ENCODE assay signal across 11 cellular contexts in the genomic region with DNA sequence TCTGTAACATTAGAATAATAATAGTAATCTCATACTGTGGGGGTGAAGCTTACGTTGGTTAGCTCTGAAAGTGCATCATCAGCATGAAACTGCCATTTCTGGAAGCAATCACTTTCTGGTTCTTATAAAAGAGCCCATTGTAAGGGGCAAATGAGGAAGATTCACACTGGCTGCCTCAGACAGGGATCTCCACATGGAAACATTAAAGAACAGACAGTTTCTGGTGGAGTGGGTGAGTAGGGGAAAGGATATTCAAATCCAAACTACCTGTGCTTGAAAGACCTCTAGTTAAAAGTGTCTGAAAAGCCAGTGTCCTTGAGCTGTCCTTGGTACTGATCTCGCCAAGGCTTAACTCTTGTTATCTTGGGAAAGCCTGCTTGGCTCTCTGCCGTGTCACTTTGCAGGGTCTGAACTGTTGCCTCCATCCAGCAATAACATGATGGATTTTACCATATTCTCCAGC. TPM values are rescaled to one million over a fixed set of nuclear protein-coding genes. Genes with fewer than 3 reads are reported as not detected.
DNase-seq lines count a peak whose midpoint lies in the region; ATAC-seq and TF ChIP-seq lines count a peak whose summit lies in the region.
"Had no signal": no experiment of that assay in that cellular context is flagged by ENCODE, and none has a peak within 500 bp of the region (broad histone marks: within the 10 kb centered on the region; RNA-seq: fewer than 3 reads in every experiment).

No MANE protein-coding gene starts in this region.

- H2AK5ac ChIP-seq in mesendoderm (ENCODE audit: low read length), result no peak overlapping the region

- no peak overlapping the region for H3K18ac ChIP-seq in mesendoderm (ENCODE audit: low read length)

- no peak overlapping the region for H3K4me3 ChIP-seq in H7 (ENCODE audit: insufficient read depth, low read depth, low read length)
- H3K4me3 ChIP-seq in mesendoderm (ENCODE audit: low read length), result no peak overlapping the region
- H3K4me3 ChIP-seq: HAP-1, heart left ventricle had no signal

- H3K36me3 ChIP-seq in H7 (replicated peaks; ENCODE audit: control insufficient read depth, insufficient read depth, low read length) (no peaks in the 10 kb centered on the region), mesendoderm (ENCODE audit: control insufficient read depth, insufficient read depth, low read length) (no peaks in the 10 kb centered on the region)
- H3K36me3 ChIP-seq: HAP-1, heart left ventricle had no signal

- H2BK5ac ChIP-seq in mesendoderm (ENCODE audit: low read length), result no peak overlapping the region

- no peak overlapping the region for H3K9ac ChIP-seq in mesendoderm (ENCODE audit: low read length)

- no peak overlapping the region for H4K5ac ChIP-seq in mesendoderm (ENCODE audit: low read length)

- DNase-seq in H7, result peak; percentile 63
- DNase-seq in NCI-H226, result peak; percentile 9
- peak; percentile 51 for DNase-seq in mesendoderm
- DNase-seq in omental fat pad (ENCODE audit: low spot score), result no peak
- DNase-seq in G401 (ENCODE audit: low spot score), result no peak
- DNase-seq: DMS79, heart left ventricle had no signal

- no peaks in the 10 kb centered on the region for H3K4me1 ChIP-seq in mesendoderm (ENCODE audit: control insufficient read depth, low read depth, low read length)
- H3K4me1 ChIP-seq: HAP-1 had no signal

- no peak overlapping the region for H2BK120ac ChIP-seq in mesendoderm (ENCODE audit: low read depth, low read length)

- H3K27ac ChIP-seq in cingulate gyrus (ENCODE audit: low read depth, low read length) (peak overlapping the region; percentile 87), mesendoderm (ENCODE audit: low read depth, low read length) (no peak overlapping the region)
- H3K27ac ChIP-seq: heart left ventricle had no signal

- in situ Hi-C loops in G401 (cut with HindIII; ENCODE audit: low sequenced_read_pairs), result no loop called here

- no peak overlapping the region for H3K4ac ChIP-seq in mesendoderm (ENCODE audit: low read depth, low read length)

- H3K23ac ChIP-seq in mesendoderm (ENCODE audit: low read length), result no peak overlapping the region

- no peak overlapping the region for H3K4me2 ChIP-seq in mesendoderm (ENCODE audit: low read length)

- H3K79me2 ChIP-seq in mesendoderm (ENCODE audit: control insufficient read depth, insufficient read depth, low read length), result no peaks in the 10 kb centered on the region

- ATAC-seq in omental fat pad (ENCODE audit: low FRiP score), result no peak
- ATAC-seq in HG03520 (IDR thresholded peaks at IDR 0.05; ENCODE audit: unreplicated experiment), result no peak
- no peak for ATAC-seq in GM19328 (IDR thresholded peaks at IDR 0.05; ENCODE audit: unreplicated experiment)
- ATAC-seq: heart left ventricle had no signal

- H3K27me3 ChIP-seq in H7 (ENCODE audit: control insufficient read depth, insufficient read depth, low read length) (no peaks in the 10 kb centered on the region), mesendoderm (ENCODE audit: insufficient read depth, low read length, poor library complexity) (no peaks in the 10 kb centered on the region)

- H4K8ac ChIP-seq in mesendoderm (ENCODE audit: low read depth, low read length), result no peak overlapping the region

- H3K79me1 ChIP-seq in mesendoderm (ENCODE audit: low read length), result no peaks in the 10 kb centered on the region

- TF ChIP-seq CTCF in omental fat pad (IDR thresholded peaks at IDR 0.05), result no peak

- no CpG with 5 or more reads among the region's 3 CpGs for WGBS in mesendoderm (ENCODE audit: extremely low coverage, insufficient coverage, low lambda C conversion rate)

- H2BK15ac ChIP-seq in mesendoderm (replicated peaks; ENCODE audit: low read depth), result no peak overlapping the region

- H3K56ac ChIP-seq in mesendoderm (ENCODE audit: low read length), result no peak overlapping the region

RNA-seq across cellular contexts. Expression of gene SLC31A2, which starts 19.1 kb away (rescaled TPM):
- 0.41 and 2.3 TPM in 2 replicates for total RNA-seq in H7 (2014; rRNA removed; shearing (Covaris generic))
- 1.4 TPM for polyA plus RNA-seq in mesendoderm (2013, experiment 1 of 2)
- 1.2 TPM for polyA plus RNA-seq in mesendoderm (2013, experiment 2 of 2)
- total RNA-seq in omental fat pad, result 100 to 1,000 TPM in 1 of 4 donors, 10 to 100 TPM in 3; 50.3 to 141 (median 96.1) TPM
- 4.4 and 7.0 TPM in 2 replicates for total RNA-seq in G401 (2014; rRNA removed; shearing (Covaris generic))

Comparison
In these comparisons a context has a peak if more than half of its experiments do, and no peak if none do; other contexts are left out.
1. DNase-seq: peak in H7 (single experiment), NCI-H226 (single experiment) and mesendoderm (single experiment); none in omental fat pad (single experiment) and G401 (single experiment).